Comparison of ENCODE assay signal across 14 cellular contexts in genomic region chr12:91882910-91883309, GRCh38.
DNase-seq lines count a peak whose midpoint lies in the region; ATAC-seq and TF ChIP-seq lines count a peak whose summit lies in the region.
"Had no signal": no experiment of that assay in that cellular context is flagged by ENCODE, and none has a peak within 500 bp of the region (broad histone marks: within the 10 kb centered on the region; RNA-seq: fewer than 3 reads in every experiment).

No MANE protein-coding gene starts in this region.

- H3F3A ChIP-seq in SK-N-SH (replicated peaks; ENCODE audit: insufficient read depth) (no peaks in the 10 kb centered on the region), neural cell (ENCODE audit: insufficient read depth, low read length, poor library complexity, severe bottlenecking) (no peaks in the 10 kb centered on the region)

- H3K36me3 Mint-ChIP-seq in immature natural killer cell = peaks cover 0 to 2% (median 0%) of the 10 kb centered on the region in 3 donors
- H3K36me3 Mint-ChIP-seq in chondrocyte (ENCODE audit: low read depth) = no peaks in the 10 kb centered on the region

- ATAC-seq in SK-N-SH treated with all-trans-retinoic acid at 6 μM for 48 hours = no peak
- ATAC-seq in upper lobe of left lung (ENCODE audit: low FRiP score in 2 of 2) = no peak
- ATAC-seq: CD8-positive, alpha-beta T cell had no signal

- H3K27me3 Mint-ChIP-seq in immature natural killer cell (ENCODE audit: low read depth in 3 of 3) = peaks cover 0 to 2% (median 2%) of the 10 kb centered on the region in 3 donors
- no peaks in the 10 kb centered on the region for H3K27me3 Mint-ChIP-seq in chondrocyte (ENCODE audit: low read depth)

- no peak for TF ChIP-seq POLR2A in upper lobe of left lung (IDR thresholded peaks at IDR 0.05)

- TF ChIP-seq CTCF in SK-N-SH (IDR thresholded peaks at IDR 0.05) = no peak
- TF ChIP-seq CTCF in neural cell (IDR thresholded peaks at IDR 0.05; ENCODE audit: poor library complexity, severe bottlenecking) = no peak
- TF ChIP-seq CTCF in upper lobe of left lung (IDR thresholded peaks at IDR 0.05) = no peak
- TF ChIP-seq CTCF in chondrocyte (IDR thresholded peaks at IDR 0.05) = no peak

- POLR2A ChIA-PET in SK-N-SH (lab: Yijun Ruan, JAX) = no interaction called here

- no peaks in the 10 kb centered on the region for H3K9me3 Mint-ChIP-seq in immature natural killer cell
- no peaks in the 10 kb centered on the region for H3K9me3 Mint-ChIP-seq in chondrocyte (ENCODE audit: low read depth)
- H3K9me3 Mint-ChIP-seq: CD8-positive, alpha-beta T cell; H9 had no signal

- H3K79me2 ChIP-seq in SK-N-SH (ENCODE audit: insufficient read depth) (no peaks in the 10 kb centered on the region), neural cell (replicated peaks; ENCODE audit: insufficient read depth, low read length) (no peaks in the 10 kb centered on the region)

- H3K9me2 ChIP-seq in SK-N-SH (no peaks in the 10 kb centered on the region), neural cell (ENCODE audit: insufficient read depth, low read length) (no peaks in the 10 kb centered on the region)

- H2AFZ ChIP-seq in SK-N-SH (ENCODE audit: low read depth) (no peak overlapping the region), neural cell (ENCODE audit: low read depth, low read length) (no peak overlapping the region)

- no peak overlapping the region for H3K4me2 ChIP-seq in SK-N-SH
- no peak overlapping the region for H3K4me2 ChIP-seq in neural cell (ENCODE audit: low read length)
- H3K4me2 ChIP-seq: BLaER1 treated with 17β-estradiol and CSF1 and Interleukin-3, amounts not matched to agents 10 nM and 100 nM had no signal

- H3K36me3 ChIP-seq in SK-N-SH (replicated peaks in 1 of 2; ENCODE audit: control insufficient read depth in 1 of 2, insufficient read depth in 2 of 2, low read length in 1 of 2) (no peaks in the 10 kb centered on the region), neural cell (ENCODE audit: insufficient read depth, low read length) (no peaks in the 10 kb centered on the region), upper lobe of left lung (no peaks in the 10 kb centered on the region)
- H3K36me3 ChIP-seq: BLaER1 treated with 17β-estradiol and CSF1 and Interleukin-3, amounts not matched to agents 10 nM and 100 nM had no signal

- no peaks in the 10 kb centered on the region for H3K27me3 ChIP-seq in SK-N-SH (ENCODE audit: insufficient read depth)
- H3K27me3 ChIP-seq in neural cell (ENCODE audit: insufficient read depth, low read depth, low read length) = no peaks in the 10 kb centered on the region
- no peaks in the 10 kb centered on the region for H3K27me3 ChIP-seq in upper lobe of left lung
- H3K27me3 ChIP-seq: BLaER1 treated with 17β-estradiol and CSF1 and Interleukin-3, amounts not matched to agents 10 nM and 100 nM had no signal

- H3K4me3 ChIP-seq in SK-N-SH (ENCODE audit: low read depth in 2 of 2, low read length in 1 of 2) (no peak overlapping the region), neural cell (ENCODE audit: low read length) (no peak overlapping the region), upper lobe of left lung (no peak overlapping the region)
- H3K4me3 ChIP-seq: BLaER1 treated with 17β-estradiol and CSF1 and Interleukin-3, amounts not matched to agents 10 nM and 100 nM; K562 had no signal

- H3K9me3 ChIP-seq in SK-N-SH (no peaks in the 10 kb centered on the region), neural cell (ENCODE audit: low read length) (no peaks in the 10 kb centered on the region), upper lobe of left lung (no peaks in the 10 kb centered on the region)
- H3K9me3 ChIP-seq: BLaER1 treated with 17β-estradiol and CSF1 and Interleukin-3, amounts not matched to agents 10 nM and 100 nM had no signal

- H3K4me3 Mint-ChIP-seq in immature natural killer cell (no peak overlapping the region), chondrocyte (ENCODE audit: unreplicated experiment) (no peak overlapping the region)
- H3K4me3 Mint-ChIP-seq: B cell; CD8-positive, alpha-beta T cell; H9 had no signal

- CTCF ChIA-PET in SK-N-SH (lab: Yijun Ruan, JAX) = interaction anchor here (0.6 kb wide), 1 partner anchor 1557 kb away, joined by 3 read pairs; no protein-coding TSS in a partner anchor

- TF ChIP-seq RAD21 in SK-N-SH (IDR thresholded peaks at IDR 0.05; ENCODE audit: low read length) (no peak), neural cell (conservative IDR thresholded peaks at IDR 0.05) (no peak)

- 53% methylated on average over 4 of the region's 4 CpGs for WGBS in SK-N-SH (ENCODE audit: low lambda C conversion rate)
- 75 to 83% methylated on average over 4 of the region's 4 CpGs for WGBS in upper lobe of left lung, 2 donors

- peak overlapping the region in 4 of 6 donors; percentile 42 to 79 (median 63) for H3K27ac Mint-ChIP-seq in immature natural killer cell
- no peak overlapping the region for H3K27ac Mint-ChIP-seq in chondrocyte (ENCODE audit: unreplicated experiment)
- H3K27ac Mint-ChIP-seq: B cell; CD8-positive, alpha-beta T cell; H9 had no signal

- H3K4me1 Mint-ChIP-seq in immature natural killer cell = peaks cover 38 to 39% of the 10 kb centered on the region in 2 donors
- H3K4me1 Mint-ChIP-seq in chondrocyte (ENCODE audit: low read depth) = no peaks in the 10 kb centered on the region
- H3K4me1 Mint-ChIP-seq: H9 had no signal

- H3K27ac ChIP-seq in SK-N-SH (ENCODE audit: low read depth in 2 of 2, low read length in 1 of 2) = no peak overlapping the region
- no peak overlapping the region for H3K27ac ChIP-seq in neural cell (ENCODE audit: low read length)
- no peak overlapping the region for H3K27ac ChIP-seq in upper lobe of left lung
- H3K27ac ChIP-seq: BLaER1 treated with 17β-estradiol and CSF1 and Interleukin-3, amounts not matched to agents 10 nM and 100 nM had no signal

- TF ChIP-seq EP300 in SK-N-SH (IDR thresholded peaks at IDR 0.05; ENCODE audit: borderline replicate concordance in 1 of 2, low read depth in 1 of 2, low read length in 1 of 2) (peak in 1 of 2 experiments; percentile 36; a peak in 1 of 4 replicates), neural cell (conservative IDR thresholded peaks at IDR 0.05; ENCODE audit: poor library complexity, severe bottlenecking) (peak; percentile 26), upper lobe of left lung (IDR thresholded peaks at IDR 0.05) (no peak)

- H3K4me1 ChIP-seq in SK-N-SH (ENCODE audit: control insufficient read depth in 1 of 2, insufficient read depth in 2 of 2, low read depth in 1 of 2, low read length in 1 of 2) (no peaks in the 10 kb centered on the region; a peak in 2 of 4 replicates), upper lobe of left lung (peaks cover 0 to 2% (median under 1%) of the 10 kb centered on the region in 4 donors)

- H4K20me1 ChIP-seq in SK-N-SH (ENCODE audit: insufficient read depth) = no peaks in the 10 kb centered on the region
- no peaks in the 10 kb centered on the region for H4K20me1 ChIP-seq in neural cell (ENCODE audit: insufficient read depth)
- H4K20me1 ChIP-seq: BLaER1 treated with 17β-estradiol and CSF1 and Interleukin-3, amounts not matched to agents 10 nM and 100 nM had no signal

- DNase-seq in SK-N-SH (no peak), immature natural killer cell (no peak), upper lobe of left lung (no peak), chondrocyte (ENCODE audit: low spot score) (no peak), ecto neural progenitor cell (ENCODE audit: low spot score) (no peak)
- DNase-seq: Calu3; CD8-positive, alpha-beta T cell; H9; IMR-90 had no signal

- H3K9ac ChIP-seq in SK-N-SH (no peak overlapping the region), neural cell (ENCODE audit: low read length) (no peak overlapping the region)
- H3K9ac ChIP-seq: BLaER1 treated with 17β-estradiol and CSF1 and Interleukin-3, amounts not matched to agents 10 nM and 100 nM had no signal

TF ChIP-seq in SK-N-SH treated with all-trans-retinoic acid at 6 μM for 48 hours, 23 proteins besides CTCF, POLR2A, EP300 and RAD21:
- TF ChIP-seq ZNF8 (CRISPR knock-in tag; IDR thresholded peaks at IDR 0.05) = peak; percentile 92
- TF ChIP-seq OSR1 (CRISPR knock-in tag; IDR thresholded peaks at IDR 0.05) = no peak

TF ChIP-seq in SK-N-SH, 30 proteins besides CTCF, POLR2A, EP300 and RAD21 (continues in another document):
- TF ChIP-seq SMC3 (IDR thresholded peaks at IDR 0.05; ENCODE audit: low read depth, low read length) (no peak), RFX5 (IDR thresholded peaks at IDR 0.05; ENCODE audit: low read length) (no peak), POLR2AphosphoS5 (IDR thresholded peaks at IDR 0.05; ENCODE audit: low read depth, low read length) (no peak)

TF ChIP-seq in neural cell, 6 proteins besides CTCF, POLR2A, EP300 and RAD21:
- no peak for TF ChIP-seq SMC3 (conservative IDR thresholded peaks at IDR 0.05; ENCODE audit: poor library complexity)
- no peak for TF ChIP-seq TAF1 (IDR thresholded peaks at IDR 0.05; ENCODE audit: low read depth)
- TF ChIP-seq POLR2AphosphoS5 (IDR thresholded peaks at IDR 0.05) = no peak
- no peak for TF ChIP-seq EZH2 (IDR thresholded peaks at IDR 0.05; ENCODE audit: borderline replicate concordance, insufficient read depth, low read length, poor library complexity, severe bottlenecking)
- TF ChIP-seq MXI1 (conservative IDR thresholded peaks at IDR 0.05; ENCODE audit: poor library complexity, severe bottlenecking) = no peak
- TF ChIP-seq, protein P1, sequence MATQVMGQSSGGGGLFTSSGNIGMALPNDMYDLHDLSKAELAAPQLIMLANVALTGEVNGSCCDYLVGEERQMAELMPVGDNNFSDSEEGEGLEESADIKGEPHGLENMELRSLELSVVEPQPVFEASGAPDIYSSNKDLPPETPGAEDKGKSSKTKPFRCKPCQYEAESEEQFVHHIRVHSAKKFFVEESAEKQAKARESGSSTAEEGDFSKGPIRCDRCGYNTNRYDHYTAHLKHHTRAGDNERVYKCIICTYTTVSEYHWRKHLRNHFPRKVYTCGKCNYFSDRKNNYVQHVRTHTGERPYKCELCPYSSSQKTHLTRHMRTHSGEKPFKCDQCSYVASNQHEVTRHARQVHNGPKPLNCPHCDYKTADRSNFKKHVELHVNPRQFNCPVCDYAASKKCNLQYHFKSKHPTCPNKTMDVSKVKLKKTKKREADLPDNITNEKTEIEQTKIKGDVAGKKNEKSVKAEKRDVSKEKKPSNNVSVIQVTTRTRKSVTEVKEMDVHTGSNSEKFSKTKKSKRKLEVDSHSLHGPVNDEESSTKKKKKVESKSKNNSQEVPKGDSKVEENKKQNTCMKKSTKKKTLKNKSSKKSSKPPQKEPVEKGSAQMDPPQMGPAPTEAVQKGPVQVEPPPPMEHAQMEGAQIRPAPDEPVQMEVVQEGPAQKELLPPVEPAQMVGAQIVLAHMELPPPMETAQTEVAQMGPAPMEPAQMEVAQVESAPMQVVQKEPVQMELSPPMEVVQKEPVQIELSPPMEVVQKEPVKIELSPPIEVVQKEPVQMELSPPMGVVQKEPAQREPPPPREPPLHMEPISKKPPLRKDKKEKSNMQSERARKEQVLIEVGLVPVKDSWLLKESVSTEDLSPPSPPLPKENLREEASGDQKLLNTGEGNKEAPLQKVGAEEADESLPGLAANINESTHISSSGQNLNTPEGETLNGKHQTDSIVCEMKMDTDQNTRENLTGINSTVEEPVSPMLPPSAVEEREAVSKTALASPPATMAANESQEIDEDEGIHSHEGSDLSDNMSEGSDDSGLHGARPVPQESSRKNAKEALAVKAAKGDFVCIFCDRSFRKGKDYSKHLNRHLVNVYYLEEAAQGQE (IDR thresholded peaks at IDR 0.05; ENCODE audit: borderline replicate concordance) = no peak
